Comparison of ENCODE assay signal across 9 cellular contexts in the genomic region with DNA sequence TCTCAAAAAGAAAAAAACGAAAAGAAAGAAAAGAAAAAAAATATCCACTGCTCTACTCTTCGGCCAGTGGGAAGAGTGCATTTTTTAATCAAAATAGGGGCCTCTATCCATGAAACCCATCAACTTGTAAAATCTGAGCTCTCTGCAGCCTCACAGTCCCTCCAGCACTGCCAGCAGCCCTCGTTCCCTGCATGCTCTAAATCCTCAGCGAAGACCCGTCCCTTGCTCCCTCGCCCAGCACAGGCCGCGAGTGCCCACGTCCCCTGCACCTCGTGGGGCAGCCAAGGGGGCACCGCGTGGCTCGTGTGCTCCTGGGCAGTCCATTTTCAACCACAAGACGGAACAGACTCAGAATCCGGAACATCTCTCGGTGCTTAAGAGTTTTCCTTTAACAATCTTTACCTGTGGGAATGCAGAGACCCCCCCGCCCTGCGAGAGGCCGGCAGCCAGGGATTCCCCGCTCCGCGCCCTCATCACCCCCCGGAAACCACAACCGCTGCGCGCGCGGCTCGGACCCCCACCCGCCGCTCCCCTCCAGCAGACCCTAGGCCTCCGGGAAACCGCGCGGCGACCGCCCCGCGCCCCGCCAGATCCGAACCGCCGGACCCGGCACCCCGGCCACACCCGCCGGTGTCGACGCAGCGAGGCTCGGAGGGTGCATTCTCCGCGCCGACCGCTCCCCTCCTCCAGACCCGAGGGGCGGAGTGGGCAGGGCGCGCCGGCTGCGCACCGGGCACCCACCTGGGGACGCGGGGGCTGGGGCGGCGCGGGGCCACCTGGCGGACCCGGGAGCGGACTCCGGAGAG. TPM values are rescaled to one million over a fixed set of nuclear protein-coding genes. Genes with fewer than 3 reads are reported as not detected.
A peak's percentile ranks its signal among the peaks of the same experiment; 100 is the strongest.
DNase-seq lines count a peak whose midpoint lies in the region; ATAC-seq and TF ChIP-seq lines count a peak whose summit lies in the region.
"Had no signal": no experiment of that assay in that cellular context is flagged by ENCODE, and none has a peak within 500 bp of the region (broad histone marks: within the 10 kb centered on the region; RNA-seq: fewer than 3 reads in every experiment).

No MANE protein-coding gene starts in this region.

- peaks cover 57% of the 10 kb centered on the region for H3K4me1 ChIP-seq in CD4-positive, CD25-positive, alpha-beta regulatory T cell (ENCODE audit: control insufficient read depth, insufficient read depth, low read length, poor library complexity, severe bottlenecking)

- no peak for ATAC-seq in CD4-positive, CD25-positive, alpha-beta regulatory T cell (ENCODE audit: low read depth in 2 of 2)
- no peak for ATAC-seq in activated CD8-positive, alpha-beta T cell treated with anti-CD3 and anti-CD28 coated beads for 36 hours
- no peak for ATAC-seq in stimulated activated memory B cell treated with anti-CD40 and anti-IgM and Interleukin-4, amounts not matched to agents 10 μg/mL and 1 μg/mL and 100 μg/mL, for 72 hours
- no peak for ATAC-seq in GM18517 (IDR thresholded peaks at IDR 0.05; ENCODE audit: unreplicated experiment)

- peak overlapping the region; percentile 49 to 83 (median 71) for H3K27ac Mint-ChIP-seq in CD4-positive, CD25-positive, alpha-beta regulatory T cell
- H3K27ac Mint-ChIP-seq in activated CD8-positive, alpha-beta T cell treated with anti-CD3 and anti-CD28 coated beads for 36 hours = peak overlapping the region; percentile 87
- peak overlapping the region; percentile 52 for H3K27ac Mint-ChIP-seq in stimulated activated memory B cell treated with anti-CD40 and anti-IgM and Interleukin-4, amounts not matched to agents 10 μg/mL and 1 μg/mL and 100 μg/mL, for 72 hours

- peak overlapping the region; percentile 63 for H3K27ac ChIP-seq in CD4-positive, CD25-positive, alpha-beta regulatory T cell (ENCODE audit: insufficient read depth, low read length, poor library complexity, severe bottlenecking)

- H3K27me3 Mint-ChIP-seq in CD4-positive, CD25-positive, alpha-beta regulatory T cell = peaks cover 22% of the 10 kb centered on the region
- H3K27me3 Mint-ChIP-seq in activated CD8-positive, alpha-beta T cell treated with anti-CD3 and anti-CD28 coated beads for 36 hours = peaks cover 12% of the 10 kb centered on the region
- peaks cover 10% of the 10 kb centered on the region for H3K27me3 Mint-ChIP-seq in stimulated activated memory B cell treated with anti-CD40 and anti-IgM and Interleukin-4, amounts not matched to agents 10 μg/mL and 1 μg/mL and 100 μg/mL, for 72 hours

- peaks cover 0 to 58% (median 36%) of the 10 kb centered on the region in 4 donors for H3K4me1 Mint-ChIP-seq in CD4-positive, CD25-positive, alpha-beta regulatory T cell
- peaks cover 37% of the 10 kb centered on the region for H3K4me1 Mint-ChIP-seq in activated CD8-positive, alpha-beta T cell treated with anti-CD3 and anti-CD28 coated beads for 36 hours (ENCODE audit: low read depth)
- H3K4me1 Mint-ChIP-seq in stimulated activated memory B cell treated with anti-CD40 and anti-IgM and Interleukin-4, amounts not matched to agents 10 μg/mL and 1 μg/mL and 100 μg/mL, for 72 hours = peaks cover 34% of the 10 kb centered on the region

- POLR2A ChIA-PET in HEK293T (lab: Yijun Ruan, JAX) = interaction anchor here (0.9 to 2.4 kb wide), 2 partner anchors 17 to 19 kb away, joined by 4 to 8 read pairs; a partner anchor contains a TSS
- POLR2A ChIA-PET in activated CD8-positive, alpha-beta T cell treated with anti-CD3 and anti-CD28 coated beads for 36 hours (lab: Charles Lee) = interaction anchor here (0.8 to 4.7 kb wide), 4 partner anchors 16 to 93 kb away, joined by 3 to 43 read pairs (median 4); a partner anchor contains a TSS

- H3K9me3 ChIP-seq in CD4-positive, CD25-positive, alpha-beta regulatory T cell (ENCODE audit: control insufficient read depth in 2 of 2, low read length in 2 of 2) = no peaks in the 10 kb centered on the region

- intact Hi-C loops in activated CD8-positive, alpha-beta T cell treated with anti-CD3 and anti-CD28 coated beads for 36 hours (cut with micrococcal nuclease) = no loop called here
- intact Hi-C loops in posterior cingulate gyrus (cut with DNase I) = loop anchor here (2.0 to 10.0 kb wide), 3 partner anchors 16 to 300 kb away; a partner anchor contains a TSS

- no peaks in the 10 kb centered on the region for H3K36me3 ChIP-seq in CD4-positive, CD25-positive, alpha-beta regulatory T cell (ENCODE audit: control insufficient read depth, insufficient read depth, low read length)

- H3K36me3 Mint-ChIP-seq in CD4-positive, CD25-positive, alpha-beta regulatory T cell = peaks cover 7% of the 10 kb centered on the region
- H3K36me3 Mint-ChIP-seq in activated CD8-positive, alpha-beta T cell treated with anti-CD3 and anti-CD28 coated beads for 36 hours (ENCODE audit: low read depth) = peaks cover 4% of the 10 kb centered on the region
- no peaks in the 10 kb centered on the region for H3K36me3 Mint-ChIP-seq in stimulated activated memory B cell treated with anti-CD40 and anti-IgM and Interleukin-4, amounts not matched to agents 10 μg/mL and 1 μg/mL and 100 μg/mL, for 72 hours

- no peak for TF ChIP-seq CTCF in activated CD8-positive, alpha-beta T cell treated with anti-CD3 and anti-CD28 coated beads for 36 hours (IDR thresholded peaks at IDR 0.05)

- peaks cover 4% of the 10 kb centered on the region for H3K27me3 ChIP-seq in CD4-positive, CD25-positive, alpha-beta regulatory T cell (ENCODE audit: control insufficient read depth, insufficient read depth, low read length)

- DNase-seq in CD4-positive, CD25-positive, alpha-beta regulatory T cell = peak in 1 of 3 donors; percentile 17
- DNase-seq in HEK293T (ENCODE audit: extremely low spot score) = no peak
- DNase-seq in activated CD8-positive, alpha-beta T cell treated with anti-CD3 and anti-CD28 coated beads for 36 hours = peak; percentile 9
- DNase-seq in iPS-NIHi11 (ENCODE audit: low spot score) = no peak
- DNase-seq in posterior cingulate gyrus = no peak

- CTCF ChIA-PET in HEK293T (lab: Yijun Ruan, JAX) = no interaction called here
- CTCF ChIA-PET in activated CD8-positive, alpha-beta T cell treated with anti-CD3 and anti-CD28 coated beads for 36 hours (lab: Charles Lee) = interaction anchor here (1.0 kb wide), 2 partner anchors 34 to 74 kb away, joined by 3 read pairs; no protein-coding TSS in a partner anchor

- peak overlapping the region; percentile 89 to 97 (median 96) for H3K4me3 Mint-ChIP-seq in CD4-positive, CD25-positive, alpha-beta regulatory T cell
- peak overlapping the region; percentile 88 for H3K4me3 Mint-ChIP-seq in activated CD8-positive, alpha-beta T cell treated with anti-CD3 and anti-CD28 coated beads for 36 hours
- H3K4me3 Mint-ChIP-seq in stimulated activated memory B cell treated with anti-CD40 and anti-IgM and Interleukin-4, amounts not matched to agents 10 μg/mL and 1 μg/mL and 100 μg/mL, for 72 hours = peak overlapping the region; percentile 89

- peak overlapping the region; percentile 70 for H3K4me3 ChIP-seq in CD4-positive, CD25-positive, alpha-beta regulatory T cell (ENCODE audit: low read depth, low read length)
- peak overlapping the region; percentile 76 for H3K4me3 ChIP-seq in iPS-11a (ENCODE audit: low read depth, low read length)

- H3K9me3 Mint-ChIP-seq in CD4-positive, CD25-positive, alpha-beta regulatory T cell = no peaks in the 10 kb centered on the region
- H3K9me3 Mint-ChIP-seq in activated CD8-positive, alpha-beta T cell treated with anti-CD3 and anti-CD28 coated beads for 36 hours = no peaks in the 10 kb centered on the region
- H3K9me3 Mint-ChIP-seq in stimulated activated memory B cell treated with anti-CD40 and anti-IgM and Interleukin-4, amounts not matched to agents 10 μg/mL and 1 μg/mL and 100 μg/mL, for 72 hours = no peaks in the 10 kb centered on the region

TF ChIP-seq in HEK293T, 16 proteins besides CTCF, POLR2A, EP300 and RAD21:
- TF ChIP-seq FOXK2 (IDR thresholded peaks at IDR 0.05) (no peak), L3MBTL2 (conservative IDR thresholded peaks at IDR 0.05) (peak; percentile 51)

RNA-seq across cellular contexts. Expression of a gene that starts 0.6 kb away (rescaled TPM):
- total RNA-seq in CD4-positive, CD25-positive, alpha-beta regulatory T cell = 39.0 TPM
- 10 to 100 TPM; 17.2 to 22.8 (median 19.0) TPM for polyA plus RNA-seq in CD4-positive, CD25-positive, alpha-beta regulatory T cell
- 10 to 100 TPM; 34.2 to 41.0 TPM for total RNA-seq in activated CD8-positive, alpha-beta T cell treated with anti-CD3 and anti-CD28 coated beads for 36 hours

RNA-seq across cellular contexts. Expression of a gene that starts 1.3 kb away (rescaled TPM):
- 0.39 TPM for total RNA-seq in CD4-positive, CD25-positive, alpha-beta regulatory T cell
- under 1 TPM in 2 of 4 donors, not detected in 2; 0.26 to 0.32 TPM for polyA plus RNA-seq in CD4-positive, CD25-positive, alpha-beta regulatory T cell
- under 1 TPM; 0.18 to 0.32 TPM for total RNA-seq in activated CD8-positive, alpha-beta T cell treated with anti-CD3 and anti-CD28 coated beads for 36 hours

RNA-seq across cellular contexts. Expression of a gene that starts 17.3 kb away (rescaled TPM):
- 7.3 TPM for total RNA-seq in CD4-positive, CD25-positive, alpha-beta regulatory T cell
- polyA plus RNA-seq in CD4-positive, CD25-positive, alpha-beta regulatory T cell = 1 to 10 TPM; 3.1 to 5.0 (median 4.0) TPM
- total RNA-seq in activated CD8-positive, alpha-beta T cell treated with anti-CD3 and anti-CD28 coated beads for 36 hours = 10 to 100 TPM; 16.1 to 17.5 TPM

RNA-seq across cellular contexts. Expression of a gene that starts 45.2 kb away (rescaled TPM):
- total RNA-seq in CD4-positive, CD25-positive, alpha-beta regulatory T cell = 0.42 TPM
- under 1 TPM in 3 of 4 donors, not detected in 1; 0.35 to 1.00 (median 0.48) TPM for polyA plus RNA-seq in CD4-positive, CD25-positive, alpha-beta regulatory T cell
- under 1 TPM in 1 of 2 experiments, not detected in 1; 0.13 TPM for total RNA-seq in activated CD8-positive, alpha-beta T cell treated with anti-CD3 and anti-CD28 coated beads for 36 hours
- total RNA-seq: SK-MEL-5 had no signal
